In the genomic region with DNA sequence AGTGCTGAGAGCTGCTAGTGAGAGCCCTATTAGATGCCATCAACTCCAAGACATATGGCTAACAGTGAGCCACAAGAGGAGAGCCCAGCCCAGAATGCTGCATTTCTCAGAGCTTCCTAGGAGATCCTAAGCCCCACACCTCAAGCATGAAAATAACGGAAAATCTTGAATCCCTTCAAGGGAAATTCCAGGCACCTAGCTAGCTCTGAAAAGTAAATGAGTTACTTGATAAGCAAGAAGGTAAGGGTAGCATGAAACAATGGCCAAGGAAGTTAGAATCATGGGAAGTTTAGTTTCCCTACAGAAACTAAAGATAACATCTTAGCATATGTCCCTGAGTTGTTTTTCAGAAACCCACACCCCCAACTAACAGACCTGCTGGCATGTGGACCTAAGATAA, we compare ENCODE assay signal across 18 cellular contexts.
"Had no signal": no experiment of that assay in that cellular context is flagged by ENCODE, and none has a peak within 500 bp of the region (broad histone marks: within the 10 kb centered on the region; RNA-seq: fewer than 3 reads in every experiment).

No MANE protein-coding gene starts in this region.

- H3K27me3 ChIP-seq: SJSA1 had no signal

- H3K4me2 ChIP-seq: SK-N-SH had no signal

- H3K4me1 ChIP-seq: SJSA1 had no signal

- H3K27ac ChIP-seq: SJSA1 had no signal

- H3K9ac ChIP-seq: SK-N-SH had no signal

- H3K9me3 ChIP-seq: SJSA1, SK-N-SH had no signal

- H3K4me3 ChIP-seq: SJSA1 had no signal

- DNase-seq: KG1, MM.1S, NCI-H1092 treated with DMSO at 0.1 percent for 48 hours, NCI-H1436, NCI-H187, NCI-H2029, NCI-H2081 treated with DMSO at 0.1 percent for 48 hours, NCI-H2171, NCI-H226, NCI-H446, NCI-H510A, NCI-H524 treated with DMSO at 0.1 percent for 48 hours, NCI-H774, Right ventricle myocardium superior, RPMI8226, SIG-M5, SK-N-SH had no signal

- H3K36me3 ChIP-seq: SJSA1 had no signal
